8 cellular contexts compared by ENCODE assay signal in genomic region chr3:174440741-174441587, GRCh38.
DNase-seq lines count a peak whose midpoint lies in the region; ATAC-seq, FAIRE-seq and TF ChIP-seq lines count a peak whose summit lies in the region.

No MANE protein-coding gene starts in this region.

- H3K4me3 Mint-ChIP-seq in type B pancreatic cell = peak overlapping the region; percentile 91

- peak overlapping the region; percentile 66 to 97 (median 90) for H3K27ac ChIP-seq in adrenal gland
- H3K27ac ChIP-seq in heart left ventricle = peak overlapping the region; percentile 88 to 98 (median 96)
- H3K27ac ChIP-seq in pancreas = peak overlapping the region; percentile 92 to 98 (median 94)

- 0% methylated on average over 11 to 107 of the region's 107 CpGs for WGBS in adrenal gland, 4 donors
- 0 to 1% (median 0%) methylated on average over 68 to 107 of the region's 107 CpGs for WGBS in heart left ventricle, 4 donors
- 0% methylated on average over 106 to 107 of the region's 107 CpGs for WGBS in pancreas, 2 donors

- TF ChIP-seq POLR2A in adrenal gland (IDR thresholded peaks at IDR 0.05) (peak; percentile 46 to 60), heart left ventricle (IDR thresholded peaks at IDR 0.05) (no peak)

- H3K27me3 Mint-ChIP-seq in type B pancreatic cell = peaks cover 3% of the 10 kb centered on the region

- peak; percentile 93 for DNase-seq in EH (ENCODE audit: low read depth)
- peak; percentile 88 for DNase-seq in GOT3 (lab: John Stamatoyannopoulos, UW)
- peak; percentile 91 for DNase-seq in LHCN-M2 (ENCODE audit: low read depth)
- DNase-seq in RPMI7951 (ENCODE audit: low read depth) = peak; percentile 86
- peak; percentile 83 to 90 (median 85) for DNase-seq in adrenal gland
- peak; percentile 85 to 90 (median 89) for DNase-seq in heart left ventricle
- DNase-seq in pancreas = peak; percentile 85 to 93 (median 91)
- peak; percentile 91 for DNase-seq in type B pancreatic cell (ENCODE audit: extremely low spot score, unreplicated experiment)

- H3K36me3 Mint-ChIP-seq in type B pancreatic cell = no peaks in the 10 kb centered on the region

- H3K4me1 Mint-ChIP-seq in type B pancreatic cell (ENCODE audit: unreplicated experiment) = peaks cover 14% of the 10 kb centered on the region

- peaks cover 0 to 23% of the 10 kb centered on the region in 2 donors for H3K4me1 ChIP-seq in adrenal gland (replicated peaks in 1 of 2)
- H3K4me1 ChIP-seq in heart left ventricle = peaks cover 0 to 29% (median 9%) of the 10 kb centered on the region in 12 donors
- H3K4me1 ChIP-seq in pancreas = peaks cover 0 to 4% (median 0%) of the 10 kb centered on the region in 3 donors

- H3K36me3 ChIP-seq in adrenal gland (replicated peaks in 1 of 2) (no peaks in the 10 kb centered on the region), heart left ventricle (no peaks in the 10 kb centered on the region), pancreas (no peaks in the 10 kb centered on the region)

- no peaks in the 10 kb centered on the region for H3K9me3 Mint-ChIP-seq in type B pancreatic cell

- H3K4me3 ChIP-seq in adrenal gland (peak overlapping the region in 3 of 4 donors; percentile 50 to 72 (median 60)), heart left ventricle (peak overlapping the region; percentile 65 to 84 (median 74)), pancreas (peak overlapping the region; percentile 55 to 66 (median 61))

- H3K27me3 ChIP-seq in adrenal gland (no peaks in the 10 kb centered on the region), heart left ventricle (no peaks in the 10 kb centered on the region), pancreas (no peaks in the 10 kb centered on the region)

- TF ChIP-seq CTCF in adrenal gland (IDR thresholded peaks at IDR 0.05) = no peak
- peak in 2 of 12 donors; percentile 25 to 30 for TF ChIP-seq CTCF in heart left ventricle (IDR thresholded peaks at IDR 0.05)
- TF ChIP-seq CTCF in pancreas (IDR thresholded peaks at IDR 0.05) = no peak
- TF ChIP-seq CTCF in type B pancreatic cell (conservative IDR thresholded peaks at IDR 0.05) = no peak

- H3K27ac Mint-ChIP-seq in type B pancreatic cell = peak overlapping the region; percentile 88

- intact Hi-C loops in adrenal gland (cut with DNase I) = no loop called here
- intact Hi-C loops in heart left ventricle (cut with DNase I) = loop anchor here in 2 of 10 donors (5.0 to 10.0 kb wide), 3 partner anchors 176 to 1044 kb away; partner anchors contain the start of gene NLGN1 (in 1 of the 2)
- intact Hi-C loops in pancreas (cut with DNase I) = no loop called here

- H3K9me3 ChIP-seq in adrenal gland (replicated peaks in 1 of 3) (no peaks in the 10 kb centered on the region), heart left ventricle (no peaks in the 10 kb centered on the region), pancreas (no peaks in the 10 kb centered on the region)

- FAIRE-seq in pancreas (lab: Jason Lieb, UNC) = no peak

- peak; percentile 68 to 93 (median 84) for ATAC-seq in heart left ventricle
- peak; percentile 86 to 92 (median 90) for ATAC-seq in pancreas

Comparison
In these comparisons a context has a peak if more than half of its experiments do, and no peak if none do; other contexts are left out.
1. Peak in every context shown above with its lines: DNase-seq, ATAC-seq, H3K4me3 ChIP-seq and H3K27ac ChIP-seq.
2. POLR2A ChIP-seq: peak in adrenal gland (2 of 2); none in heart left ventricle (0 of 2).